1 cellular context compared by ENCODE assay signal in the genomic region with DNA sequence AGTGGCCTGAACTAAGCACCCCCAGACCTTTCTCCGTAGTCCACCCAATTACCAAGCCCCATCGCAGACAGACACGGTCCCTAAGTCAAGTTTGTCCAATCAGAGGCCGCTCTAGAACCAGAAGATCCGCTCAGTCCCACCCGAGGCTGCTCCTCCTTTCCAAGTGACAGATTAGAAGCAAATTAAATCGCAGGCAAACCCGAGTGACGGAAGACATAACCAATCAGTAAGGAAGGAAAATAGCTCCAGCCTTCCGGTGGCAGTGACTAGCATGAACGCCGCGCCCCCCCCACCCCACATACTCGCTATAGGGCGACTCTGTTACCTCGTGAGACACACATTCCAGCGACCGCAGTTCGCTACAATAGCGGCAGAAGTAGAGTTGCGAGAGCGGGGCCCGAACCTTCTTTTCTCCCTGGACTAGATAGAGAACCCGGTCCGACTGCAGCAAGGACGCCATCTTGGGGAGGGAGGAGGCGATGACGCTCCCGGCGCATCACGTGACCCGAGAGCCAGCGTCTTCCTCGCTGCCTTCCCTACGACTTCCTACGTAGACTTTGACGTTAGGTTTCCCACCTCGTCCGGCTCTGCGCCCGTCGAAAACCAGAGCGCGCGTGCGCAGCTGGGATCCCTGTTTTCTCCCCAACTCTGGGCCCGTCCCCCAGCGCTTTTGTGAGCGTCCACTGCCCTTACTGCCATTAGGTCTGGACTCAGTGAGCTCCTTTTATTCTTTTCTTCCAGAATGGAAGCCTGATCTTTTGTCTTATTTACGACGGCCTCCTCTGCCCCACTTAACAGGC.
TF ChIP-seq lines count a peak whose summit lies in the region.

DCTN4 (minus strand) TSS at position 484 of the 800 bp plus-strand sequence; CDS start at position 460, 24 bp downstream.

TF ChIP-seq in A549, 52 proteins besides CTCF, POLR2A, EP300 and RAD21 (continued from another document):
- TF ChIP-seq, protein P1, sequence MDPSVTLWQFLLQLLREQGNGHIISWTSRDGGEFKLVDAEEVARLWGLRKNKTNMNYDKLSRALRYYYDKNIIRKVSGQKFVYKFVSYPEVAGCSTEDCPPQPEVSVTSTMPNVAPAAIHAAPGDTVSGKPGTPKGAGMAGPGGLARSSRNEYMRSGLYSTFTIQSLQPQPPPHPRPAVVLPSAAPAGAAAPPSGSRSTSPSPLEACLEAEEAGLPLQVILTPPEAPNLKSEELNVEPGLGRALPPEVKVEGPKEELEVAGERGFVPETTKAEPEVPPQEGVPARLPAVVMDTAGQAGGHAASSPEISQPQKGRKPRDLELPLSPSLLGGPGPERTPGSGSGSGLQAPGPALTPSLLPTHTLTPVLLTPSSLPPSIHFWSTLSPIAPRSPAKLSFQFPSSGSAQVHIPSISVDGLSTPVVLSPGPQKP (IDR thresholded peaks at IDR 0.05; ENCODE audit: low read depth, low read length) = no peak
- TF ChIP-seq ZC3H11A (IDR thresholded peaks at IDR 0.05) (no peak), HDAC2 (IDR thresholded peaks at IDR 0.05) (no peak), BHLHE40 (IDR thresholded peaks at IDR 0.05; ENCODE audit: low read depth, low read length) (peak; percentile 75), RNF2 (IDR thresholded peaks at IDR 0.05; ENCODE audit: borderline replicate concordance, low read depth) (no peak), MAFK (IDR thresholded peaks at IDR 0.05; ENCODE audit: partially characterized antibody) (no peak), ZSCAN20 (CRISPR knock-in tag; IDR thresholded peaks at IDR 0.05) (0 out of 2 replicates have a peak, but pooled peaks have one; percentile 34), FOXS1 (CRISPR knock-in tag; IDR thresholded peaks at IDR 0.05) (peak; percentile 26; the same call in 1 of the 2 replicates), FOSL2 (IDR thresholded peaks at IDR 0.05) (no peak), FOSL2 (CRISPR knock-in tag; IDR thresholded peaks at IDR 0.05) (peak; percentile 73), RARB (CRISPR knock-in tag; IDR thresholded peaks at IDR 0.05) (no peak), CBX2 (IDR thresholded peaks at IDR 0.05; ENCODE audit: borderline replicate concordance, low read depth) (no peak), HOXB13 (CRISPR knock-in tag; IDR thresholded peaks at IDR 0.05; ENCODE audit: low read depth) (no peak), CHD2 (IDR thresholded peaks at IDR 0.05; ENCODE audit: low read length, partially characterized antibody) (no peak), JUN (IDR thresholded peaks at IDR 0.05) (peak; percentile 25 to 86; a peak in 3 of 5 replicates), FOSB (CRISPR knock-in tag; IDR thresholded peaks at IDR 0.05) (no peak), HOXB5 (CRISPR knock-in tag; IDR thresholded peaks at IDR 0.05) (no peak; the same call in none of the 2 replicates), TFCP2L1 (CRISPR knock-in tag; IDR thresholded peaks at IDR 0.05) (no peak), HOXA7 (CRISPR knock-in tag; IDR thresholded peaks at IDR 0.05) (no peak), HMGXB4 (CRISPR knock-in tag; IDR thresholded peaks at IDR 0.05; ENCODE audit: borderline replicate concordance) (no peak), TP53 (CRISPR knock-in tag; IDR thresholded peaks at IDR 0.05) (0 out of 2 replicates have a peak, but pooled peaks have one; percentile 15), NPAS2 (CRISPR knock-in tag; IDR thresholded peaks at IDR 0.05; ENCODE audit: borderline replicate concordance) (no peak), CHD4 (IDR thresholded peaks at IDR 0.05; ENCODE audit: borderline replicate concordance) (no peak), BCL3 (IDR thresholded peaks at IDR 0.05) (peak; percentile 68), MYC (IDR thresholded peaks at IDR 0.05; ENCODE audit: borderline replicate concordance, low read length) (no peak), RFX5 (IDR thresholded peaks at IDR 0.05) (peak; percentile 43; the same call in 1 of the 2 replicates), PBX3 (IDR thresholded peaks at IDR 0.05) (peak; percentile 97), MAZ (IDR thresholded peaks at IDR 0.05; ENCODE audit: borderline replicate concordance, low read depth, low read length) (no peak), CBX8 (IDR thresholded peaks at IDR 0.05) (no peak)
- TF ChIP-seq, protein P2, sequence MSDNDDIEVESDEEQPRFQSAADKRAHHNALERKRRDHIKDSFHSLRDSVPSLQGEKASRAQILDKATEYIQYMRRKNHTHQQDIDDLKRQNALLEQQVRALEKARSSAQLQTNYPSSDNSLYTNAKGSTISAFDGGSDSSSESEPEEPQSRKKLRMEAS (IDR thresholded peaks at IDR 0.05) = peak; percentile 93
- TF ChIP-seq, protein P3, sequence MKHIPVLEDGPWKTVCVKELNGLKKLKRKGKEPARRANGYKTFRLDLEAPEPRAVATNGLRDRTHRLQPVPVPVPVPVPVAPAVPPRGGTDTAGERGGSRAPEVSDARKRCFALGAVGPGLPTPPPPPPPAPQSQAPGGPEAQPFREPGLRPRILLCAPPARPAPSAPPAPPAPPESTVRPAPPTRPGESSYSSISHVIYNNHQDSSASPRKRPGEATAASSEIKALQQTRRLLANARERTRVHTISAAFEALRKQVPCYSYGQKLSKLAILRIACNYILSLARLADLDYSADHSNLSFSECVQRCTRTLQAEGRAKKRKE (CRISPR knock-in tag; IDR thresholded peaks at IDR 0.05; ENCODE audit: low read depth) = no peak; the same call in 1 of the 2 replicates
- TF ChIP-seq, protein P4, sequence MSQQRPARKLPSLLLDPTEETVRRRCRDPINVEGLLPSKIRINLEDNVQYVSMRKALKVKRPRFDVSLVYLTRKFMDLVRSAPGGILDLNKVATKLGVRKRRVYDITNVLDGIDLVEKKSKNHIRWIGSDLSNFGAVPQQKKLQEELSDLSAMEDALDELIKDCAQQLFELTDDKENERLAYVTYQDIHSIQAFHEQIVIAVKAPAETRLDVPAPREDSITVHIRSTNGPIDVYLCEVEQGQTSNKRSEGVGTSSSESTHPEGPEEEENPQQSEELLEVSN (IDR thresholded peaks at IDR 0.05; ENCODE audit: borderline replicate concordance, low read depth) = peak; percentile 94
